Comparison of ENCODE assay signal across 31 cellular contexts in the genomic region with DNA sequence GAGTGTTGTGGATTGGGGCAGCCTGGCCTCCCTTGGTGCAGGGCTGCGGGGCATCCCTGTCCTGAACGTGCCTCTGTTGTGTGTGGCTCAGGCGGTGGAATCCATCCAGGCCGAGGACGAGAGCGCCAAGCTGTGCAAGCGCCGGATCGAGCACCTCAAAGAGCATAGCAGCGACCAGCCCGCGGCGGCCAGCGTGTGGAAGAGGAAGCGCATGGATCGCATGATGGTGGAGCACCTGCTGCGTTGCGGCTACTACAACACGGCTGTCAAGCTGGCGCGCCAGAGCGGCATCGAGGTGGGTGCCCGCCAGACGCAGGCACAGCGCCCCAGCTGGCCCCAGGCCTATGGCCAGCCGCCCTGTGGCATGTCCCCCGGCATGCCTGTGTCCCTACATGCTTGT. TPM values are rescaled to one million over a fixed set of nuclear protein-coding genes. Genes with fewer than 3 reads are reported as not detected.
DNase-seq lines count a peak whose midpoint lies in the region; ATAC-seq and TF ChIP-seq lines count a peak whose summit lies in the region.
"Had no signal": no experiment of that assay in that cellular context is flagged by ENCODE, and none has a peak within 500 bp of the region (broad histone marks: within the 10 kb centered on the region; RNA-seq: fewer than 3 reads in every experiment).

No MANE protein-coding gene starts in this region.

- H3K4me3 ChIP-seq in SK-N-MC: no peak overlapping the region
- H3K4me3 ChIP-seq: GM23248 had no signal

- CTCF ChIA-PET in activated naive CD4-positive, alpha-beta T cell treated with anti-CD3 and anti-CD28 coated beads, Interleukin-2, amount 10 ng/mL, durations not matched to agents 7 days and 5 days (lab: Charles Lee): no interaction called here

- DNase-seq in T-helper 1 cell: no peak
- peak; percentile 43 for DNase-seq in G401 (ENCODE audit: low spot score)
- DNase-seq in SK-N-MC (ENCODE audit: low read depth, low spot score): no peak
- no peak for DNase-seq in endothelial cell (ENCODE audit: low spot score)
- DNase-seq in DMS153 treated with DMSO at 0.1 percent for 48 hours (lab: John Stamatoyannopoulos, UW; ENCODE audit: unreplicated experiment): no peak
- DNase-seq in activated naive CD4-positive, alpha-beta T cell treated with anti-CD3 and anti-CD28 coated beads, Interleukin-2, amount 10 ng/mL, durations not matched to agents 7 days and 5 days: no peak
- DNase-seq: Caco-2, DMS79, EL, GF-D8, GM23248, Karpas-422, NCI-H1092, NCI-H1417 treated with DMSO at 0.1 percent for 48 hours, NCI-H1694 treated with DMSO at 0.1 percent for 48 hours, NCI-H2081, NCI-H2171, NCI-H226, NCI-H510A, NCI-H69, RPMI8226, SIG-M5, SK-N-SH had no signal

- H3K27me3 Mint-ChIP-seq in T-helper 1 cell treated with Interleukin-12 subunit alpha and Interleukin-12 subunit beta and Interleukin-4 antibody, amounts not matched to agents 30 μg/mL and 1 μg/mL, for 36 hours (ENCODE audit: low read depth): no peaks in the 10 kb centered on the region
- peaks cover 7% of the 10 kb centered on the region for H3K27me3 Mint-ChIP-seq in endothelial cell (ENCODE audit: unreplicated experiment)
- no peaks in the 10 kb centered on the region for H3K27me3 Mint-ChIP-seq in activated naive CD4-positive, alpha-beta T cell treated with anti-CD3 and anti-CD28 coated beads, Interleukin-2, amount 10 ng/mL, durations not matched to agents 7 days and 5 days
- H3K27me3 Mint-ChIP-seq: B cell, IgD-negative memory B cell had no signal

- H3K27ac ChIP-seq in SK-N-MC: peak overlapping the region; percentile 87
- H3K27ac ChIP-seq: 22Rv1, C4-2B, GM23248 had no signal

- H3K27ac Mint-ChIP-seq in T-helper 1 cell treated with Interleukin-12 subunit alpha and Interleukin-12 subunit beta and Interleukin-4 antibody, amounts not matched to agents 30 μg/mL and 1 μg/mL, for 36 hours: peak overlapping the region; percentile 59
- no peak overlapping the region for H3K27ac Mint-ChIP-seq in endothelial cell (ENCODE audit: unreplicated experiment)
- H3K27ac Mint-ChIP-seq in activated naive CD4-positive, alpha-beta T cell treated with anti-CD3 and anti-CD28 coated beads, Interleukin-2, amount 10 ng/mL, durations not matched to agents 7 days and 5 days: no peak overlapping the region
- H3K27ac Mint-ChIP-seq: B cell had no signal

- TF ChIP-seq CTCF in endothelial cell (IDR thresholded peaks at IDR 0.05; ENCODE audit: unreplicated experiment): no peak

- no peak overlapping the region for H3K9ac ChIP-seq in SK-N-MC (ENCODE audit: insufficient read length)
- H3K9ac ChIP-seq: GM23248, SK-N-SH had no signal

- no peaks in the 10 kb centered on the region for H3K9me3 ChIP-seq in SK-N-MC (ENCODE audit: low read depth, low read length)
- H3K9me3 ChIP-seq: Caco-2, SK-N-SH had no signal

- no peaks in the 10 kb centered on the region for H3K9me3 Mint-ChIP-seq in T-helper 1 cell treated with Interleukin-12 subunit alpha and Interleukin-12 subunit beta and Interleukin-4 antibody, amounts not matched to agents 30 μg/mL and 1 μg/mL, for 36 hours
- no peaks in the 10 kb centered on the region for H3K9me3 Mint-ChIP-seq in endothelial cell (ENCODE audit: unreplicated experiment)
- H3K9me3 Mint-ChIP-seq in activated naive CD4-positive, alpha-beta T cell treated with anti-CD3 and anti-CD28 coated beads, Interleukin-2, amount 10 ng/mL, durations not matched to agents 7 days and 5 days: no peaks in the 10 kb centered on the region
- H3K9me3 Mint-ChIP-seq: CD8-positive, alpha-beta T cell; IgD-negative memory B cell had no signal

- in situ Hi-C loops in G401 (cut with HindIII; ENCODE audit: low sequenced_read_pairs): no loop called here

- ATAC-seq in GM19023 (IDR thresholded peaks at IDR 0.05; ENCODE audit: unreplicated experiment): no peak
- ATAC-seq: CD8-positive, alpha-beta T cell; HCT116 had no signal

- H3K4me1 Mint-ChIP-seq in T-helper 1 cell treated with Interleukin-12 subunit alpha and Interleukin-12 subunit beta and Interleukin-4 antibody, amounts not matched to agents 30 μg/mL and 1 μg/mL, for 36 hours (ENCODE audit: low read depth): peaks cover 18% of the 10 kb centered on the region
- peaks cover 23% of the 10 kb centered on the region for H3K4me1 Mint-ChIP-seq in endothelial cell (ENCODE audit: unreplicated experiment)
- H3K4me1 Mint-ChIP-seq in activated naive CD4-positive, alpha-beta T cell treated with anti-CD3 and anti-CD28 coated beads, Interleukin-2, amount 10 ng/mL, durations not matched to agents 7 days and 5 days: peaks cover 49% of the 10 kb centered on the region

- H3K36me3 ChIP-seq in SK-N-MC (ENCODE audit: insufficient read depth, low read length): peaks cover 66% of the 10 kb centered on the region

- H3K36me3 Mint-ChIP-seq in T-helper 1 cell treated with Interleukin-12 subunit alpha and Interleukin-12 subunit beta and Interleukin-4 antibody, amounts not matched to agents 30 μg/mL and 1 μg/mL, for 36 hours (ENCODE audit: low read depth): peaks cover 32% of the 10 kb centered on the region
- peaks cover 48% of the 10 kb centered on the region for H3K36me3 Mint-ChIP-seq in endothelial cell (ENCODE audit: low read depth, unreplicated experiment)
- peaks cover 57% of the 10 kb centered on the region for H3K36me3 Mint-ChIP-seq in activated naive CD4-positive, alpha-beta T cell treated with anti-CD3 and anti-CD28 coated beads, Interleukin-2, amount 10 ng/mL, durations not matched to agents 7 days and 5 days

- H3K4me3 Mint-ChIP-seq in T-helper 1 cell treated with Interleukin-12 subunit alpha and Interleukin-12 subunit beta and Interleukin-4 antibody, amounts not matched to agents 30 μg/mL and 1 μg/mL, for 36 hours: no peak overlapping the region
- H3K4me3 Mint-ChIP-seq in endothelial cell (ENCODE audit: unreplicated experiment): peak overlapping the region; percentile 47
- H3K4me3 Mint-ChIP-seq in activated naive CD4-positive, alpha-beta T cell treated with anti-CD3 and anti-CD28 coated beads, Interleukin-2, amount 10 ng/mL, durations not matched to agents 7 days and 5 days: no peak overlapping the region
- H3K4me3 Mint-ChIP-seq: B cell; CD8-positive, alpha-beta T cell; IgD-negative memory B cell had no signal

RNA-seq across cellular contexts. Expression of a gene that starts 25.6 kb away (rescaled TPM):
- total RNA-seq in G401 (2014; rRNA removed; shearing (Covaris generic)): 52.5 and 54.6 TPM in 2 replicates
- total RNA-seq in endothelial cell (ENCODE audit: unreplicated experiment): 68.2 TPM

RNA-seq across cellular contexts. Expression of a gene that starts 31.7 kb away (rescaled TPM):
- total RNA-seq in G401 (2014; rRNA removed; shearing (Covaris generic)): 3.6 and 8.8 TPM in 2 replicates
- 22.1 TPM for total RNA-seq in endothelial cell (ENCODE audit: unreplicated experiment)
